24 cellular contexts compared by ENCODE assay signal in genomic region chr1:4093856-4094565, GRCh38.
DNase-seq lines count a peak whose midpoint lies in the region; ATAC-seq and TF ChIP-seq lines count a peak whose summit lies in the region.
"Had no signal": no experiment of that assay in that cellular context is flagged by ENCODE, and none has a peak within 500 bp of the region (broad histone marks: within the 10 kb centered on the region; RNA-seq: fewer than 3 reads in every experiment).

No MANE protein-coding gene starts in this region.

- no peak overlapping the region for H3K4ac ChIP-seq in neuronal stem cell (ENCODE audit: low read length)

- H3K4me3 ChIP-seq in right atrium auricular region, result no peak overlapping the region
- H3K4me3 ChIP-seq in neuronal stem cell (ENCODE audit: low read length in 2 of 2), result no peak overlapping the region
- H3K4me3 ChIP-seq in sigmoid colon, result no peak overlapping the region
- H3K4me3 ChIP-seq in upper lobe of right lung, result no peak overlapping the region
- H3K4me3 ChIP-seq: A549; BLaER1 treated with 17β-estradiol and CSF1 and Interleukin-3, amounts not matched to agents 10 nM and 100 nM; GM12878; GM23338 had no signal

- TF ChIP-seq CTCF in right atrium auricular region (IDR thresholded peaks at IDR 0.05), result no peak
- no peak for TF ChIP-seq CTCF in sigmoid colon (IDR thresholded peaks at IDR 0.05)
- no peak for TF ChIP-seq CTCF in upper lobe of right lung (IDR thresholded peaks at IDR 0.05)

- POLR2A ChIA-PET in activated CD4-positive, alpha-beta T cell treated with anti-CD3 and anti-CD28 coated beads, Interleukin-2, amount 10 ng/mL, durations not matched to agents 7 days and 5 days (lab: Charles Lee), result no interaction called here

- H3K27me3 ChIP-seq in right atrium auricular region, result no peaks in the 10 kb centered on the region
- H3K27me3 ChIP-seq in neuronal stem cell (ENCODE audit: control insufficient read depth in 3 of 3, insufficient read depth in 3 of 3, low read depth in 1 of 3, low read length in 3 of 3), result no peaks in the 10 kb centered on the region
- no peaks in the 10 kb centered on the region for H3K27me3 ChIP-seq in sigmoid colon
- no peaks in the 10 kb centered on the region for H3K27me3 ChIP-seq in upper lobe of right lung
- H3K27me3 ChIP-seq: BE2C; BLaER1 treated with 17β-estradiol and CSF1 and Interleukin-3, amounts not matched to agents 10 nM and 100 nM had no signal

- H2BK5ac ChIP-seq in neuronal stem cell (ENCODE audit: low read length), result no peak overlapping the region

- WGBS in neuronal stem cell (ENCODE audit: extremely low coverage in 2 of 2, insufficient read length in 2 of 2, insufficient replicate concordance in 1 of 2), 2 donors, result no CpG with 5 or more reads among the region's 7 CpGs
- WGBS in sigmoid colon, 2 donors, result 70 to 82% methylated on average over 7 of the region's 7 CpGs

- H2BK120ac ChIP-seq in neuronal stem cell (ENCODE audit: low read depth, low read length), result no peak overlapping the region

- H3K4me1 Mint-ChIP-seq in activated CD4-positive, alpha-beta T cell treated with anti-CD3 and anti-CD28 coated beads, Interleukin-2, amount 10 ng/mL, durations not matched to agents 7 days and 5 days, result no peaks in the 10 kb centered on the region
- H3K4me1 Mint-ChIP-seq: CD14-positive monocyte; CD8-positive, alpha-beta memory T cell; GM23338 had no signal

- H3K27ac Mint-ChIP-seq in activated CD4-positive, alpha-beta T cell treated with anti-CD3 and anti-CD28 coated beads, Interleukin-2, amount 10 ng/mL, durations not matched to agents 7 days and 5 days, result no peak overlapping the region
- H3K27ac Mint-ChIP-seq: CD14-positive monocyte; CD4-positive, alpha-beta T cell; CD8-positive, alpha-beta memory T cell; GM23338; H9 had no signal

- H3K36me3 Mint-ChIP-seq in activated CD4-positive, alpha-beta T cell treated with anti-CD3 and anti-CD28 coated beads, Interleukin-2, amount 10 ng/mL, durations not matched to agents 7 days and 5 days (ENCODE audit: low read depth), result no peaks in the 10 kb centered on the region
- H3K36me3 Mint-ChIP-seq: CD14-positive monocyte; CD8-positive, alpha-beta memory T cell had no signal

- H4K91ac ChIP-seq in neuronal stem cell (ENCODE audit: low read depth, low read length, poor library complexity), result no peak overlapping the region

- no peaks in the 10 kb centered on the region for H3K79me1 ChIP-seq in neuronal stem cell (ENCODE audit: low read depth, low read length)

- ATAC-seq in upper lobe of right lung, result no peak
- ATAC-seq: A549, GM12878, GM23338, HCT116 had no signal

- CTCF ChIA-PET in activated CD4-positive, alpha-beta T cell treated with anti-CD3 and anti-CD28 coated beads, Interleukin-2, amount 10 ng/mL, durations not matched to agents 7 days and 5 days (lab: Charles Lee), result no interaction called here

- peak overlapping the region; percentile 62 for H3K18ac ChIP-seq in neuronal stem cell (ENCODE audit: low read length)

- no peaks in the 10 kb centered on the region for H3K36me3 ChIP-seq in right atrium auricular region
- H3K36me3 ChIP-seq in neuronal stem cell (replicated peaks in 1 of 2; ENCODE audit: control insufficient read depth in 2 of 2, insufficient read depth in 2 of 2, low read length in 2 of 2), result no peaks in the 10 kb centered on the region
- no peaks in the 10 kb centered on the region for H3K36me3 ChIP-seq in sigmoid colon
- H3K36me3 ChIP-seq in upper lobe of right lung, result no peaks in the 10 kb centered on the region
- H3K36me3 ChIP-seq: BE2C; BLaER1 treated with 17β-estradiol and CSF1 and Interleukin-3, amounts not matched to agents 10 nM and 100 nM had no signal

- H3K9ac ChIP-seq in neuronal stem cell (ENCODE audit: low read depth, low read length, poor library complexity), result no peak overlapping the region
- H3K9ac ChIP-seq: BLaER1 treated with 17β-estradiol and CSF1 and Interleukin-3, amounts not matched to agents 10 nM and 100 nM had no signal

- H3K4me3 Mint-ChIP-seq in activated CD4-positive, alpha-beta T cell treated with anti-CD3 and anti-CD28 coated beads, Interleukin-2, amount 10 ng/mL, durations not matched to agents 7 days and 5 days, result no peak overlapping the region
- H3K4me3 Mint-ChIP-seq: CD14-positive monocyte; CD4-positive, alpha-beta T cell; CD8-positive, alpha-beta memory T cell; GM23338; H9 had no signal

- DNase-seq in cardiac septum (ENCODE audit: low spot score) (peak; percentile 60), right atrium auricular region (ENCODE audit: low spot score) (no peak), neuronal stem cell (ENCODE audit: low spot score) (no peak), sigmoid colon (peak; percentile 52), upper lobe of right lung (peak; percentile 20), NCI-H1105 treated with DMSO at 0.1 percent for 48 hours (lab: John Stamatoyannopoulos, UW) (no peak)
- DNase-seq in activated CD4-positive, alpha-beta T cell treated with anti-CD3 and anti-CD28 coated beads, Interleukin-2, amount 10 ng/mL, durations not matched to agents 7 days and 5 days, result no peak
- DNase-seq: 8988T; ACHN; AML-193; BE2C; CD4-positive, alpha-beta T cell; DMS 273 treated with DMSO at 0.1 percent for 48 hours; DMS79; EL; GDM1; H9 had no signal

- peaks cover 0 to 21% of the 10 kb centered on the region in 2 donors for H3K9me3 ChIP-seq in right atrium auricular region
- peaks cover 0 to 19% of the 10 kb centered on the region in 2 donors for H3K9me3 ChIP-seq in neuronal stem cell (replicated peaks in 1 of 2; ENCODE audit: control insufficient read depth in 2 of 2, insufficient read depth in 1 of 2, low read depth in 1 of 2, low read length in 2 of 2)
- H3K9me3 ChIP-seq in sigmoid colon, result peaks cover 0 to 11% (median 7%) of the 10 kb centered on the region in 4 donors
- peaks cover 9% of the 10 kb centered on the region for H3K9me3 ChIP-seq in upper lobe of right lung
- H3K9me3 ChIP-seq: BE2C had no signal

- no peak overlapping the region for H2BK12ac ChIP-seq in neuronal stem cell (ENCODE audit: low read length)

- no peak overlapping the region for H2AFZ ChIP-seq in neuronal stem cell (ENCODE audit: low read length)
- H2AFZ ChIP-seq: GM23338 had no signal

- no peak overlapping the region for H4K8ac ChIP-seq in neuronal stem cell (ENCODE audit: low read depth, low read length)

- no peak overlapping the region for H3K4me2 ChIP-seq in neuronal stem cell (ENCODE audit: insufficient read depth, low read length, poor library complexity, severe bottlenecking)
- H3K4me2 ChIP-seq: A549; BLaER1 treated with 17β-estradiol and CSF1 and Interleukin-3, amounts not matched to agents 10 nM and 100 nM; GM23338 had no signal

- peaks cover 12% of the 10 kb centered on the region for H3K9me3 Mint-ChIP-seq in activated CD4-positive, alpha-beta T cell treated with anti-CD3 and anti-CD28 coated beads, Interleukin-2, amount 10 ng/mL, durations not matched to agents 7 days and 5 days

- H2AK5ac ChIP-seq in neuronal stem cell (ENCODE audit: low read depth, low read length), result peak overlapping the region; percentile 60

- H3K23ac ChIP-seq in neuronal stem cell (ENCODE audit: low read depth, low read length, poor library complexity), result no peak overlapping the region

- H3K4me1 ChIP-seq in right atrium auricular region (no peaks in the 10 kb centered on the region), neuronal stem cell (ENCODE audit: control insufficient read depth in 2 of 2, insufficient read depth in 1 of 2, low read depth in 1 of 2, low read length in 2 of 2) (no peaks in the 10 kb centered on the region), sigmoid colon (no peaks in the 10 kb centered on the region), upper lobe of right lung (no peaks in the 10 kb centered on the region)
- H3K4me1 ChIP-seq: A549, BE2C had no signal

- TF ChIP-seq POLR2A in sigmoid colon (IDR thresholded peaks at IDR 0.05), result no peak

- H3K14ac ChIP-seq in neuronal stem cell (ENCODE audit: low read length), result no peak overlapping the region

- intact Hi-C loops in cardiac septum (cut with DNase I), result no loop called here
- intact Hi-C loops in sigmoid colon (cut with DNase I), result no loop called here
- intact Hi-C loops in upper lobe of right lung (cut with DNase I), result no loop called here

- H3K27ac ChIP-seq in right atrium auricular region (no peak overlapping the region), neuronal stem cell (replicated peaks; ENCODE audit: low read length) (no peak overlapping the region), sigmoid colon (no peak overlapping the region), upper lobe of right lung (no peak overlapping the region)
- H3K27ac ChIP-seq: A549; BLaER1 treated with 17β-estradiol and CSF1 and Interleukin-3, amounts not matched to agents 10 nM and 100 nM had no signal

- H2BK15ac ChIP-seq in neuronal stem cell (ENCODE audit: low read length), result no peak overlapping the region

- no peak for TF ChIP-seq EP300 in sigmoid colon (IDR thresholded peaks at IDR 0.05)

- H3K27me3 Mint-ChIP-seq in activated CD4-positive, alpha-beta T cell treated with anti-CD3 and anti-CD28 coated beads, Interleukin-2, amount 10 ng/mL, durations not matched to agents 7 days and 5 days, result no peaks in the 10 kb centered on the region
- H3K27me3 Mint-ChIP-seq: CD4-positive, alpha-beta T cell had no signal

Comparison
In these comparisons a context has a peak if more than half of its experiments do, and no peak if none do; other contexts are left out.
1. DNase-seq: peak in cardiac septum (single experiment), sigmoid colon (single experiment) and upper lobe of right lung (single experiment); none in right atrium auricular region (single experiment), neuronal stem cell (single experiment), NCI-H1105 treated with DMSO at 0.1 percent for 48 hours (single experiment) and activated CD4-positive, alpha-beta T cell treated with anti-CD3 and anti-CD28 coated beads, Interleukin-2, amount 10 ng/mL, durations not matched to agents 7 days and 5 days (single experiment).